Comparison of ENCODE assay signal across 30 cellular contexts in genomic region chr9:120648581-120648980, GRCh38.
"Had no signal": no experiment of that assay in that cellular context is flagged by ENCODE, and none has a peak within 500 bp of the region (broad histone marks: within the 10 kb centered on the region; RNA-seq: fewer than 3 reads in every experiment).

No MANE protein-coding gene starts in this region.

- H3K27me3 ChIP-seq: ascending aorta, esophagus squamous epithelium, gastroesophageal sphincter had no signal

- FAIRE-seq: bronchial epithelial cell, colon, endometrium, endothelial cell of umbilical vein, TTC549 had no signal

- ATAC-seq: activated naive CD4-positive, alpha-beta T cell treated with anti-CD3 and anti-CD28 coated beads, Interleukin-2, amount 50 U/mL, for 72 hours; activated T-cell treated with anti-CD3 and anti-CD28 coated beads, Interleukin-2, amount 50 U/mL, for 72 hours; gastroesophageal sphincter; WTC11 had no signal

- H3K4me3 ChIP-seq: ascending aorta, esophagus squamous epithelium, gastroesophageal sphincter had no signal

- H3K4me1 ChIP-seq: ascending aorta, gastroesophageal sphincter had no signal

- H3K36me3 ChIP-seq: ascending aorta, gastroesophageal sphincter had no signal

- H3K27ac ChIP-seq: ascending aorta, epithelial cell of prostate, esophagus squamous epithelium, gastroesophageal sphincter, VCaP had no signal

- H3K9me3 ChIP-seq: ascending aorta, esophagus squamous epithelium, gastroesophageal sphincter had no signal

- DNase-seq: activated CD4-positive, alpha-beta memory T cell treated with anti-CD3 and anti-CD28 coated beads, Interleukin-2, amount 10 ng/mL, durations not matched to agents 7 days and 5 days; activated CD4-positive, alpha-beta T cell treated with anti-CD3 and anti-CD28 coated beads for 1 hour; activated CD4-positive, alpha-beta T cell treated with anti-CD3 and anti-CD28 coated beads for 4 hours; activated CD4-positive, alpha-beta T cell treated with anti-CD3 and anti-CD28 coated beads, Interleukin-2, amount 10 ng/mL, durations not matched to agents 7 days and 5 days; activated CD4-positive, alpha-beta T cell treated with anti-CD3 and anti-CD28 coated beads, Interleukin-2, amount 50 U/mL, for 4 hours; activated CD8-positive, alpha-beta memory T cell treated with anti-CD3 and anti-CD28 coated beads, Interleukin-2, amount 50 U/mL, for 48 hours; activated gamma-delta T cell; activated naive CD4-positive, alpha-beta T cell; activated naive CD4-positive, alpha-beta T cell treated with anti-CD3 and anti-CD28 coated beads, Interleukin-2, amount 10 ng/mL, durations not matched to agents 7 days and 5 days; activated naive CD8-positive, alpha-beta T cell treated with anti-CD3 and anti-CD28 coated beads, Interleukin-2, amount 10 ng/mL, durations not matched to agents 7 days and 5 days; activated T-cell treated with anti-CD3 and anti-CD28 coated beads for 4 hours; activated T-cell treated with anti-CD3 and anti-CD28 coated beads, Interleukin-2, amount 50 U/mL, for 24 hours; activated T-cell treated with anti-CD3 and anti-CD28 coated beads, Interleukin-2, amount 50 U/mL, for 72 hours; cortex of kidney; dermis blood vessel endothelial cell; effector CD8-positive, alpha-beta T cell; esophagus squamous epithelium; foreskin melanocyte; T-helper 2 cell had no signal
